ENCODE assay signal across 8 cellular contexts in the genomic region with DNA sequence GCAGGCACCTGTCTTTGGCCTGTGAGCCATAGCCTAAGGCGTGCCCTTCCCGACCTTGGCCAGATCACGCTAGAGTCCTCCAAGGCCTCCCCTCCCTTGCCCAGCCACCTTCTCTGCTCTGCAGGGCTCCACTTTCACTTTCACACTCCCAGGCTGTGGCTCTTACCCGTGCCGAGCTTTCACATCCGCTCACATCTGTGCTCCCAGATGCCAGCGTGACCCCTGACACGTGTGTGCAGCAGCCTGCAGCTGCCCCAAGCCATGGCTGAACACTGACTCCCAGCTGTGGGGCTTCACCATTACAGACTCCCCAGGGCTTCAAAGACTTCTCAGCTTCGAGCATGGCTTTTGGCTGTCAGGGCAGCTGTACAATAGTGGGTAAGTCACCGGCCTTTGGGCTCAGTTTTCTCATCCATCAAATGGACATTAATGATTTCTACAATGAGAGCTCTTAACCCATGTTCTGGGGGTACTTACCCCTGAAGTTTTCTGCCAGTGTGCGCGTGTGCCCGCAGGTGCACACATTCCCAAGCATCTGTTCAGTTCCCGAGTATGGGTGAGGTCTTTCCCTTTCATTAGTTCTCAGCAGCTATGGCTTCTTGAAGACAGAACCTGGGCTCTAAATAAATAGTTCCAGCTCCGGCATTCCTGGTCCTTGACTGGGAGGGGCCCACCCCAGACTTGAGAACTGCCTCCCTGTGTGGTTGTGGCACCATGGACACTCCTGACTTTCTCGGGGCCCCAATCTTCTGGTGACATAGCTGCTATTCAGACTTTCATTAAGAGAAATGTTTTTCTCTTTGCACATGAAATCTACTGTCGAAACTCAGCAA.
DNase-seq lines count a peak whose midpoint lies in the region; ATAC-seq and TF ChIP-seq lines count a peak whose summit lies in the region.

No MANE protein-coding gene starts in this region.

- H3K36me3 Mint-ChIP-seq in Calu3 (ENCODE audit: insufficient read depth, unreplicated experiment): peaks cover 41% of the 10 kb centered on the region

- CTCF ChIA-PET in Calu3 (lab: Charles Lee): interaction anchor here (0.7 to 0.9 kb wide), 3 partner anchors 17 to 73 kb away, joined by 3 to 4 read pairs (median 4); no protein-coding TSS in a partner anchor

- peaks cover 2% of the 10 kb centered on the region for H3K79me2 ChIP-seq in hepatocyte

- no peaks in the 10 kb centered on the region for H3K9me3 ChIP-seq in esophagus squamous epithelium
- no peaks in the 10 kb centered on the region for H3K9me3 ChIP-seq in thoracic aorta
- H3K9me3 ChIP-seq in hepatocyte (ENCODE audit: low read depth): no peaks in the 10 kb centered on the region

- TF ChIP-seq POLR2A in esophagus squamous epithelium (IDR thresholded peaks at IDR 0.05): no peak

- ATAC-seq in GM21447 (IDR thresholded peaks at IDR 0.05; ENCODE audit: unreplicated experiment) (peak; percentile 72), omental fat pad (ENCODE audit: low FRiP score) (peak; percentile 55), thoracic aorta (ENCODE audit: insufficient number of reproducible peaks, low FRiP score, low read depth) (peak; percentile 28)

- H3K27me3 ChIP-seq in esophagus squamous epithelium: no peaks in the 10 kb centered on the region
- H3K27me3 ChIP-seq in thoracic aorta (replicated peaks; ENCODE audit: insufficient read depth): no peaks in the 10 kb centered on the region
- no peaks in the 10 kb centered on the region for H3K27me3 ChIP-seq in hepatocyte

- TF ChIP-seq CTCF in Calu3 (IDR thresholded peaks at IDR 0.05; ENCODE audit: unreplicated experiment): no peak
- peak in 5 of 6 experiments; percentile 19 to 56 (median 32) for TF ChIP-seq CTCF in esophagus squamous epithelium (IDR thresholded peaks at IDR 0.05)
- TF ChIP-seq CTCF in omental fat pad (IDR thresholded peaks at IDR 0.05): no peak
- TF ChIP-seq CTCF in thoracic aorta (IDR thresholded peaks at IDR 0.05): no peak
- TF ChIP-seq CTCF in hepatocyte (IDR thresholded peaks at IDR 0.05; ENCODE audit: poor library complexity): no peak

- H3K4me1 ChIP-seq in esophagus squamous epithelium (peaks cover 62 to 91% (median 75%) of the 10 kb centered on the region in 3 donors), thoracic aorta (ENCODE audit: control insufficient read depth in 1 of 2, low read depth in 2 of 2) (peaks cover 64 to 99% of the 10 kb centered on the region in 2 donors), hepatocyte (ENCODE audit: insufficient read depth) (peaks cover 15% of the 10 kb centered on the region)

- H3K4me2 ChIP-seq in hepatocyte: no peak overlapping the region

- DNase-seq in Calu3 (no peak), LHCN-M2 (ENCODE audit: low read depth) (peak; percentile 96), esophagus squamous epithelium (lab: John Stamatoyannopoulos, UW) (peak; percentile 65), omental fat pad (ENCODE audit: low spot score) (no peak), thoracic aorta (ENCODE audit: low spot score) (no peak), hepatocyte (ENCODE audit: low spot score) (no peak)
- peak; percentile 59 for DNase-seq in activated CD8-positive, alpha-beta memory T cell treated with anti-CD3 and anti-CD28 coated beads, Interleukin-2, amount 50 U/mL, for 24 hours (ENCODE audit: extremely low read depth)

- BruUV-seq in Calu3 (replicated peaks; lab: Mats Ljungman, UMichigan): no TSS peak

- H2AFZ ChIP-seq in hepatocyte: no peak overlapping the region

- H3K9me3 Mint-ChIP-seq in Calu3 (ENCODE audit: low read depth, unreplicated experiment): no peaks in the 10 kb centered on the region

- peak overlapping the region; percentile 89 for H3K27ac Mint-ChIP-seq in Calu3 (ENCODE audit: unreplicated experiment)

- H4K20me1 ChIP-seq in hepatocyte (ENCODE audit: insufficient read depth, poor library complexity, severe bottlenecking): no peaks in the 10 kb centered on the region

- intact Hi-C loops in Calu3 (cut with micrococcal nuclease; ENCODE audit: unreplicated experiment): loop anchor here (2.0 to 10.0 kb wide), 2 partner anchors 63 to 307 kb away; a partner anchor contains a TSS
- intact Hi-C loops in esophagus squamous epithelium (cut with DNase I): no loop called here

- peak overlapping the region; percentile 64 for H3K4me3 Mint-ChIP-seq in Calu3 (ENCODE audit: low read depth, unreplicated experiment)

- H3K27me3 Mint-ChIP-seq in Calu3 (ENCODE audit: unreplicated experiment): no peaks in the 10 kb centered on the region

- H3K36me3 ChIP-seq in esophagus squamous epithelium (peaks cover 10 to 30% (median 10%) of the 10 kb centered on the region in 3 donors), thoracic aorta (peaks cover 21% of the 10 kb centered on the region), hepatocyte (replicated peaks; ENCODE audit: insufficient read depth, low read depth) (no peaks in the 10 kb centered on the region)

- H3K27ac ChIP-seq in esophagus squamous epithelium (peak overlapping the region; percentile 82 to 92 (median 87)), thoracic aorta (peak overlapping the region; percentile 86 to 92), hepatocyte (no peak overlapping the region)

- peaks cover 43% of the 10 kb centered on the region for H3K4me1 Mint-ChIP-seq in Calu3 (ENCODE audit: low read depth, unreplicated experiment)

- H3K9me2 ChIP-seq in hepatocyte (replicated peaks; ENCODE audit: insufficient read depth): no peaks in the 10 kb centered on the region

- H3K4me3 ChIP-seq in esophagus squamous epithelium: peak overlapping the region in 3 of 4 donors; percentile 14 to 53 (median 16)
- H3K4me3 ChIP-seq in thoracic aorta: peak overlapping the region; percentile 58
- no peak overlapping the region for H3K4me3 ChIP-seq in hepatocyte

- WGBS in esophagus squamous epithelium, 2 donors: 27 to 41% methylated on average over 6 to 14 of the region's 17 CpGs
- 83% methylated on average over 17 of the region's 17 CpGs for WGBS in hepatocyte (ENCODE audit: low lambda C conversion rate, missing lambda C conversion rate)

Comparison
In these comparisons a context has a peak if more than half of its experiments do, and no peak if none do; other contexts are left out.
1. DNase-seq: peak in LHCN-M2 (single experiment), activated CD8-positive, alpha-beta memory T cell treated with anti-CD3 and anti-CD28 coated beads, Interleukin-2, amount 50 U/mL, for 24 hours (single experiment) and esophagus squamous epithelium (single experiment); none in Calu3 (single experiment), omental fat pad (single experiment), thoracic aorta (single experiment) and hepatocyte (single experiment).
2. CTCF ChIP-seq: peak in esophagus squamous epithelium (5 of 6); none in Calu3 (single experiment), omental fat pad (0 of 3), thoracic aorta (single experiment) and hepatocyte (single experiment).
3. Peak in every context shown above with its lines, with median percentiles within 50 percentile points of each other: ATAC-seq.